1 cellular context compared by ENCODE assay signal in genomic region chr11:113275602-113276001, GRCh38.
TF ChIP-seq lines count a peak whose summit lies in the region.

No MANE protein-coding gene starts in this region.

TF ChIP-seq in K562, 482 proteins besides CTCF, POLR2A, EP300 and RAD21 (continued from another document):
- TF ChIP-seq E2F8 (IDR thresholded peaks at IDR 0.05; ENCODE audit: low read depth, partially characterized antibody): no peak
- no peak for TF ChIP-seq ZBTB26 (CRISPR knock-in tag; IDR thresholded peaks at IDR 0.05)
- no peak for TF ChIP-seq FOXK2 (conservative IDR thresholded peaks at IDR 0.05 in 1 of 2, IDR thresholded peaks at IDR 0.05 in 1 of 2; ENCODE audit: low read depth in 2 of 2)
- TF ChIP-seq RBM22 (IDR thresholded peaks at IDR 0.05; ENCODE audit: low read depth, low read length, poor library complexity, severe bottlenecking): no peak
- TF ChIP-seq, protein P1, sequence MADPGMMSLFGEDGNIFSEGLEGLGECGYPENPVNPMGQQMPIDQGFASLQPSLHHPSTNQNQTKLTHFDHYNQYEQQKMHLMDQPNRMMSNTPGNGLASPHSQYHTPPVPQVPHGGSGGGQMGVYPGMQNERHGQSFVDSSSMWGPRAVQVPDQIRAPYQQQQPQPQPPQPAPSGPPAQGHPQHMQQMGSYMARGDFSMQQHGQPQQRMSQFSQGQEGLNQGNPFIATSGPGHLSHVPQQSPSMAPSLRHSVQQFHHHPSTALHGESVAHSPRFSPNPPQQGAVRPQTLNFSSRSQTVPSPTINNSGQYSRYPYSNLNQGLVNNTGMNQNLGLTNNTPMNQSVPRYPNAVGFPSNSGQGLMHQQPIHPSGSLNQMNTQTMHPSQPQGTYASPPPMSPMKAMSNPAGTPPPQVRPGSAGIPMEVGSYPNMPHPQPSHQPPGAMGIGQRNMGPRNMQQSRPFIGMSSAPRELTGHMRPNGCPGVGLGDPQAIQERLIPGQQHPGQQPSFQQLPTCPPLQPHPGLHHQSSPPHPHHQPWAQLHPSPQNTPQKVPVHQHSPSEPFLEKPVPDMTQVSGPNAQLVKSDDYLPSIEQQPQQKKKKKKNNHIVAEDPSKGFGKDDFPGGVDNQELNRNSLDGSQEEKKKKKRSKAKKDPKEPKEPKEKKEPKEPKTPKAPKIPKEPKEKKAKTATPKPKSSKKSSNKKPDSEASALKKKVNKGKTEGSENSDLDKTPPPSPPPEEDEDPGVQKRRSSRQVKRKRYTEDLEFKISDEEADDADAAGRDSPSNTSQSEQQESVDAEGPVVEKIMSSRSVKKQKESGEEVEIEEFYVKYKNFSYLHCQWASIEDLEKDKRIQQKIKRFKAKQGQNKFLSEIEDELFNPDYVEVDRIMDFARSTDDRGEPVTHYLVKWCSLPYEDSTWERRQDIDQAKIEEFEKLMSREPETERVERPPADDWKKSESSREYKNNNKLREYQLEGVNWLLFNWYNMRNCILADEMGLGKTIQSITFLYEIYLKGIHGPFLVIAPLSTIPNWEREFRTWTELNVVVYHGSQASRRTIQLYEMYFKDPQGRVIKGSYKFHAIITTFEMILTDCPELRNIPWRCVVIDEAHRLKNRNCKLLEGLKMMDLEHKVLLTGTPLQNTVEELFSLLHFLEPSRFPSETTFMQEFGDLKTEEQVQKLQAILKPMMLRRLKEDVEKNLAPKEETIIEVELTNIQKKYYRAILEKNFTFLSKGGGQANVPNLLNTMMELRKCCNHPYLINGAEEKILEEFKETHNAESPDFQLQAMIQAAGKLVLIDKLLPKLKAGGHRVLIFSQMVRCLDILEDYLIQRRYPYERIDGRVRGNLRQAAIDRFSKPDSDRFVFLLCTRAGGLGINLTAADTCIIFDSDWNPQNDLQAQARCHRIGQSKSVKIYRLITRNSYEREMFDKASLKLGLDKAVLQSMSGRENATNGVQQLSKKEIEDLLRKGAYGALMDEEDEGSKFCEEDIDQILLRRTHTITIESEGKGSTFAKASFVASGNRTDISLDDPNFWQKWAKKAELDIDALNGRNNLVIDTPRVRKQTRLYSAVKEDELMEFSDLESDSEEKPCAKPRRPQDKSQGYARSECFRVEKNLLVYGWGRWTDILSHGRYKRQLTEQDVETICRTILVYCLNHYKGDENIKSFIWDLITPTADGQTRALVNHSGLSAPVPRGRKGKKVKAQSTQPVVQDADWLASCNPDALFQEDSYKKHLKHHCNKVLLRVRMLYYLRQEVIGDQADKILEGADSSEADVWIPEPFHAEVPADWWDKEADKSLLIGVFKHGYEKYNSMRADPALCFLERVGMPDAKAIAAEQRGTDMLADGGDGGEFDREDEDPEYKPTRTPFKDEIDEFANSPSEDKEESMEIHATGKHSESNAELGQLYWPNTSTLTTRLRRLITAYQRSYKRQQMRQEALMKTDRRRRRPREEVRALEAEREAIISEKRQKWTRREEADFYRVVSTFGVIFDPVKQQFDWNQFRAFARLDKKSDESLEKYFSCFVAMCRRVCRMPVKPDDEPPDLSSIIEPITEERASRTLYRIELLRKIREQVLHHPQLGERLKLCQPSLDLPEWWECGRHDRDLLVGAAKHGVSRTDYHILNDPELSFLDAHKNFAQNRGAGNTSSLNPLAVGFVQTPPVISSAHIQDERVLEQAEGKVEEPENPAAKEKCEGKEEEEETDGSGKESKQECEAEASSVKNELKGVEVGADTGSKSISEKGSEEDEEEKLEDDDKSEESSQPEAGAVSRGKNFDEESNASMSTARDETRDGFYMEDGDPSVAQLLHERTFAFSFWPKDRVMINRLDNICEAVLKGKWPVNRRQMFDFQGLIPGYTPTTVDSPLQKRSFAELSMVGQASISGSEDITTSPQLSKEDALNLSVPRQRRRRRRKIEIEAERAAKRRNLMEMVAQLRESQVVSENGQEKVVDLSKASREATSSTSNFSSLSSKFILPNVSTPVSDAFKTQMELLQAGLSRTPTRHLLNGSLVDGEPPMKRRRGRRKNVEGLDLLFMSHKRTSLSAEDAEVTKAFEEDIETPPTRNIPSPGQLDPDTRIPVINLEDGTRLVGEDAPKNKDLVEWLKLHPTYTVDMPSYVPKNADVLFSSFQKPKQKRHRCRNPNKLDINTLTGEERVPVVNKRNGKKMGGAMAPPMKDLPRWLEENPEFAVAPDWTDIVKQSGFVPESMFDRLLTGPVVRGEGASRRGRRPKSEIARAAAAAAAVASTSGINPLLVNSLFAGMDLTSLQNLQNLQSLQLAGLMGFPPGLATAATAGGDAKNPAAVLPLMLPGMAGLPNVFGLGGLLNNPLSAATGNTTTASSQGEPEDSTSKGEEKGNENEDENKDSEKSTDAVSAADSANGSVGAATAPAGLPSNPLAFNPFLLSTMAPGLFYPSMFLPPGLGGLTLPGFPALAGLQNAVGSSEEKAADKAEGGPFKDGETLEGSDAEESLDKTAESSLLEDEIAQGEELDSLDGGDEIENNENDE (IDR thresholded peaks at IDR 0.05; ENCODE audit: low read depth, low read length): no peak
- no peak for TF ChIP-seq CUX1 (CRISPR knock-in tag; IDR thresholded peaks at IDR 0.05)
- TF ChIP-seq ZKSCAN1 (IDR thresholded peaks at IDR 0.05; ENCODE audit: low read depth, low read length): no peak
- no peak for TF ChIP-seq ZNF24 (IDR thresholded peaks at IDR 0.05)
- no peak for TF ChIP-seq ZBTB11 (CRISPR knock-in tag; IDR thresholded peaks at IDR 0.05)
- no peak for TF ChIP-seq HMG20A (CRISPR knock-in tag; conservative IDR thresholded peaks at IDR 0.05)
- no peak for TF ChIP-seq ZNF785 (CRISPR knock-in tag; IDR thresholded peaks at IDR 0.05)
